Comparison of ENCODE assay signal across 13 cellular contexts in the genomic region with DNA sequence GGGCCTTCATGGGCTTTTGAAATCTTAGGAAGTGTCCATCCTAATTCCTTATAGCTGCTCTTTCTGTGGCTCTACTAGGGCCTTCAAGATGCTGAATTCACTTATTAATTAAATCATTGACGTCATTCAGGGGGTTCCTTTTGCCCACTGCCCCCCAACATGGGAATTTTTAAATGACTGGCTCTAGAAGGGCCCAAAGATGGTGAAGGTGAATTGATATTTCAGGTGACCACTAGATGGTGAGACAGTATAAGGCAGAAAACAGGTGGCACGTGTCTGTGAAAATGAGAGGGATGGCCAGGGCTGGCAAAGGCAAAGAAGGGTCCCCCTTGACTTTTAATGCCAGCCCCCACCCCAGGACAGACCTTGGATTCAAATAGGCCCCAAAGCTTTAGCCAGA. TPM values are rescaled to one million over a fixed set of nuclear protein-coding genes. Genes with fewer than 3 reads are reported as not detected.
DNase-seq lines count a peak whose midpoint lies in the region; ATAC-seq and TF ChIP-seq lines count a peak whose summit lies in the region.
"Had no signal": no experiment of that assay in that cellular context is flagged by ENCODE, and none has a peak within 500 bp of the region (broad histone marks: within the 10 kb centered on the region; RNA-seq: fewer than 3 reads in every experiment).

No MANE protein-coding gene starts in this region.

- H3K4me2 ChIP-seq in OCI-LY3 (ENCODE audit: low read length), result no peak overlapping the region

- intact Hi-C loops in CD4-positive, alpha-beta T cell (cut with DNase I, micrococcal nuclease), result loop anchor here (1.0 to 2.0 kb wide), 3 partner anchors 539 to 632 kb away; no protein-coding TSS in a partner anchor
- intact Hi-C loops in heart left ventricle (cut with DNase I), result loop anchor here in 5 of 10 donors (10.0 kb wide), 2 partner anchors 540 to 630 kb away; no protein-coding TSS in a partner anchor

- no peaks in the 10 kb centered on the region for H4K20me1 ChIP-seq in OCI-LY3 (ENCODE audit: insufficient read depth, low read length)

- H3K27me3 ChIP-seq in CD4-positive, alpha-beta T cell (ENCODE audit: control insufficient read depth, insufficient read depth, low read length), result peaks cover 10% of the 10 kb centered on the region
- H3K27me3 ChIP-seq in OCI-LY3 (ENCODE audit: low read depth, low read length) (peaks cover 55% of the 10 kb centered on the region), endodermal cell (ENCODE audit: control insufficient read depth, insufficient read depth, low read length, poor library complexity, severe bottlenecking) (peaks cover 5% of the 10 kb centered on the region), heart left ventricle (peaks cover 0 to 22% (median 3%) of the 10 kb centered on the region in 9 donors)

- no peak overlapping the region for H3K9ac ChIP-seq in OCI-LY3 (ENCODE audit: low read length)
- no peak overlapping the region for H3K9ac ChIP-seq in endodermal cell (ENCODE audit: extremely low read depth, low read length, poor library complexity, severe bottlenecking)
- H3K9ac ChIP-seq: GM23248 had no signal

- CTCF ChIA-PET in CD4-positive, alpha-beta T cell (lab: Charles Lee), result interaction anchor here (1.2 to 4.7 kb wide), 2 partner anchors 217 to 631 kb away, joined by 3 to 14 read pairs; no protein-coding TSS in a partner anchor
- CTCF ChIA-PET in WTC11 (lab: Charles Lee), result interaction anchor here (1.0 kb wide), 1 partner anchor 357 kb away, joined by 3 read pairs; no protein-coding TSS in a partner anchor

- H3K4me3 Mint-ChIP-seq in CD4-positive, alpha-beta T cell, result no peak overlapping the region
- H3K4me3 Mint-ChIP-seq in endodermal cell, result no peak overlapping the region
- no peak overlapping the region for H3K4me3 Mint-ChIP-seq in activated T-cell treated with anti-CD3 and anti-CD28 coated beads, Interleukin-2, amount 50 U/mL, for 72 hours
- H3K4me3 Mint-ChIP-seq in WTC11, result no peak overlapping the region

- no peaks in the 10 kb centered on the region for H3K4me1 Mint-ChIP-seq in CD4-positive, alpha-beta T cell (ENCODE audit: low read depth)
- H3K4me1 Mint-ChIP-seq in endodermal cell, result peaks cover 2% of the 10 kb centered on the region
- H3K4me1 Mint-ChIP-seq in activated T-cell treated with anti-CD3 and anti-CD28 coated beads, Interleukin-2, amount 50 U/mL, for 72 hours (ENCODE audit: low read depth), result no peaks in the 10 kb centered on the region
- peaks cover 9% of the 10 kb centered on the region for H3K4me1 Mint-ChIP-seq in WTC11

- no peaks in the 10 kb centered on the region for H3K9me3 Mint-ChIP-seq in CD4-positive, alpha-beta T cell
- no peaks in the 10 kb centered on the region for H3K9me3 Mint-ChIP-seq in endodermal cell
- no peaks in the 10 kb centered on the region for H3K9me3 Mint-ChIP-seq in activated T-cell treated with anti-CD3 and anti-CD28 coated beads, Interleukin-2, amount 50 U/mL, for 72 hours
- H3K9me3 Mint-ChIP-seq in WTC11, result no peaks in the 10 kb centered on the region

- 65 to 69% methylated on average over 2 of the region's 2 CpGs for WGBS in endodermal cell (ENCODE audit: insufficient coverage in 1 of 2, insufficient read length in 1 of 2), 2 experiments
- WGBS in heart left ventricle, 4 donors, result 42 to 54% (median 50%) methylated on average over 2 of the region's 2 CpGs

- no peaks in the 10 kb centered on the region for H3K9me3 ChIP-seq in CD4-positive, alpha-beta T cell (ENCODE audit: control insufficient read depth, low read length)
- H3K9me3 ChIP-seq in OCI-LY3 (ENCODE audit: insufficient read depth, low read length) (no peaks in the 10 kb centered on the region), endodermal cell (ENCODE audit: control insufficient read depth, low read length) (no peaks in the 10 kb centered on the region), heart left ventricle (no peaks in the 10 kb centered on the region)

- H3K36me3 Mint-ChIP-seq in CD4-positive, alpha-beta T cell (ENCODE audit: low read depth), result no peaks in the 10 kb centered on the region
- H3K36me3 Mint-ChIP-seq in endodermal cell (ENCODE audit: low read depth), result no peaks in the 10 kb centered on the region
- H3K36me3 Mint-ChIP-seq in activated T-cell treated with anti-CD3 and anti-CD28 coated beads, Interleukin-2, amount 50 U/mL, for 72 hours (ENCODE audit: insufficient read depth in 2 of 2), result no peaks in the 10 kb centered on the region
- H3K36me3 Mint-ChIP-seq in WTC11, result peaks cover 7% of the 10 kb centered on the region; the same call in 1 of the 2 replicates

- no peak for TF ChIP-seq POLR2A in heart left ventricle (IDR thresholded peaks at IDR 0.05)

- H3K36me3 ChIP-seq in OCI-LY3 (replicated peaks; ENCODE audit: low read depth, low read length) (no peaks in the 10 kb centered on the region), endodermal cell (ENCODE audit: control insufficient read depth, insufficient read depth, low read length) (no peaks in the 10 kb centered on the region), heart left ventricle (no peaks in the 10 kb centered on the region)

- no peak for DNase-seq in CD4-positive, alpha-beta T cell
- peak; percentile 41 for DNase-seq in GM12865 (ENCODE audit: low read depth)
- no peak for DNase-seq in endodermal cell
- DNase-seq in activated T-cell treated with anti-CD3 and anti-CD28 coated beads, Interleukin-2, amount 50 U/mL, for 72 hours, result no peak
- DNase-seq in WTC11 (ENCODE audit: low spot score), result no peak
- DNase-seq in GOT3 (lab: John Stamatoyannopoulos, UW), result no peak
- no peak for DNase-seq in heart left ventricle
- DNase-seq: EL; GM23248; NCI-H774; stimulated activated CD4-positive, alpha-beta T cell treated with anti-CD3 and anti-CD28 coated beads, Interleukin-12 subunit alpha, Interleukin-12 subunit beta, amount 100 ng/mL, for 4 hours; stimulated activated CD8-positive, alpha-beta memory T cell treated with anti-CD3 and anti-CD28 coated beads, Interleukin-4, amount 100 ng/mL, for 48 hours had no signal

- H3K4me3 ChIP-seq in GM12865 (ENCODE audit: low read depth, low read length) (no peak overlapping the region), OCI-LY3 (ENCODE audit: low read length) (no peak overlapping the region), endodermal cell (ENCODE audit: low read length) (no peak overlapping the region), heart left ventricle (no peak overlapping the region)
- H3K4me3 ChIP-seq: GM23248 had no signal

- no peaks in the 10 kb centered on the region for H3K79me2 ChIP-seq in OCI-LY3 (ENCODE audit: low read length)

- no peak overlapping the region for H3K27ac ChIP-seq in CD4-positive, alpha-beta T cell (ENCODE audit: low read depth, low read length)
- H3K27ac ChIP-seq in OCI-LY3 (ENCODE audit: low read length) (no peak overlapping the region), endodermal cell (ENCODE audit: low read depth, low read length) (no peak overlapping the region), heart left ventricle (no peak overlapping the region)
- H3K27ac ChIP-seq: GM23248 had no signal

- peak; percentile 34 for TF ChIP-seq CTCF in CD4-positive, alpha-beta T cell (IDR thresholded peaks at IDR 0.05)
- peak; percentile 38 for TF ChIP-seq CTCF in GM12865 (IDR thresholded peaks at IDR 0.05; ENCODE audit: insufficient read depth, low read depth, low read length, missing control alignments)
- peak; percentile 88 for TF ChIP-seq CTCF in OCI-LY3 (IDR thresholded peaks at IDR 0.05; ENCODE audit: low read depth, low read length)
- peak; percentile 52 for TF ChIP-seq CTCF in endodermal cell (conservative IDR thresholded peaks at IDR 0.05)
- TF ChIP-seq CTCF in WTC11 (IDR thresholded peaks at IDR 0.05), result no peak
- TF ChIP-seq CTCF in heart left ventricle (IDR thresholded peaks at IDR 0.05), result peak in 4 of 12 donors; percentile 11 to 28 (median 18)

- peaks cover 32% of the 10 kb centered on the region for H3K27me3 Mint-ChIP-seq in CD4-positive, alpha-beta T cell
- H3K27me3 Mint-ChIP-seq in endodermal cell (ENCODE audit: insufficient read depth) (peaks cover 12% of the 10 kb centered on the region), WTC11 (ENCODE audit: low read depth) (no peaks in the 10 kb centered on the region)
- H3K27me3 Mint-ChIP-seq in activated T-cell treated with anti-CD3 and anti-CD28 coated beads, Interleukin-2, amount 50 U/mL, for 72 hours (ENCODE audit: low read depth), result peaks cover 32% of the 10 kb centered on the region

- peak; percentile 69 for ATAC-seq in CD4-positive, alpha-beta T cell (ENCODE audit: poor library complexity)
- ATAC-seq in activated T-cell treated with anti-CD3 and anti-CD28 coated beads, Interleukin-2, amount 50 U/mL, for 72 hours (replicated peaks in 1 of 2), result no peak
- ATAC-seq in WTC11 (no peak), heart left ventricle (no peak)

- POLR2A ChIA-PET in CD4-positive, alpha-beta T cell (lab: Charles Lee), result interaction anchor here (0.6 to 0.7 kb wide), 2 partner anchors 258 to 295 kb away, joined by 3 read pairs; no protein-coding TSS in a partner anchor
- POLR2A ChIA-PET in WTC11 (lab: Charles Lee), result no interaction called here

- H3K4me1 ChIP-seq in OCI-LY3 (ENCODE audit: low read length) (no peaks in the 10 kb centered on the region), endodermal cell (ENCODE audit: control insufficient read depth, insufficient read depth, low read length) (no peaks in the 10 kb centered on the region), heart left ventricle (peaks cover 0 to 5% (median 0%) of the 10 kb centered on the region in 12 donors)

- H3K27ac Mint-ChIP-seq in CD4-positive, alpha-beta T cell, result no peak overlapping the region
- H3K27ac Mint-ChIP-seq in endodermal cell (no peak overlapping the region), WTC11 (no peak overlapping the region)
- H3K27ac Mint-ChIP-seq in activated T-cell treated with anti-CD3 and anti-CD28 coated beads, Interleukin-2, amount 50 U/mL, for 72 hours, result no peak overlapping the region

- H2AFZ ChIP-seq in OCI-LY3 (ENCODE audit: low read depth, low read length), result no peak overlapping the region
- H2AFZ ChIP-seq: GM23248 had no signal

TF ChIP-seq in WTC11, 78 proteins besides CTCF, POLR2A, EP300 and RAD21 (continues in another document):
- no peak for TF ChIP-seq SMAD4 (CRISPR knock-in tag; IDR thresholded peaks at IDR 0.05)
- no peak for TF ChIP-seq ZNF416 (CRISPR knock-in tag; IDR thresholded peaks at IDR 0.05)
- no peak for TF ChIP-seq OVOL2 (CRISPR knock-in tag; IDR thresholded peaks at IDR 0.05; ENCODE audit: borderline replicate concordance)

RNA-seq across cellular contexts. Expression of a gene that starts 11.8 kb away (rescaled TPM):
- 1,000 to 10,000 TPM; 1,245 to 1,317 TPM for total RNA-seq in CD4-positive, alpha-beta T cell
- total RNA-seq in endodermal cell (1,000 to 10,000 TPM; 1,246 to 1,267 TPM), WTC11 (2021) (868 to 954 TPM (median 912 TPM) in 3 replicates), heart left ventricle (1,000 to 10,000 TPM; 1,430 to 2,119 (median 1,604) TPM)
- 1,275 TPM for polyA plus RNA-seq in endodermal cell (2013, experiment 1 of 2)
- 1,251 TPM for polyA plus RNA-seq in endodermal cell (2013, experiment 2 of 2)
- total RNA-seq in activated T-cell treated with anti-CD3 and anti-CD28 coated beads, Interleukin-2, amount 50 U/mL, for 72 hours, result 100 to 1,000 TPM; 781 to 820 TPM
- polyA plus RNA-seq in heart left ventricle, result 1,000 to 10,000 TPM; 1,246 to 2,999 TPM

RNA-seq across cellular contexts. Expression of a gene that starts 13.6 kb away (rescaled TPM):
- not detected for total RNA-seq in CD4-positive, alpha-beta T cell
- total RNA-seq in endodermal cell, result 1 to 10 TPM; 9.3 to 9.7 TPM
- 3.9 TPM for polyA plus RNA-seq in endodermal cell (2013, experiment 1 of 2)
- polyA plus RNA-seq in endodermal cell (2013, experiment 2 of 2), result 2.5 TPM
- total RNA-seq in activated T-cell treated with anti-CD3 and anti-CD28 coated beads, Interleukin-2, amount 50 U/mL, for 72 hours, result 1 to 10 TPM; 2.3 to 2.5 TPM
- 12.2 to 13.4 TPM (median 12.8 TPM) in 3 replicates for total RNA-seq in WTC11 (2021)
- total RNA-seq in heart left ventricle, result under 1 TPM in 7 of 9 donors, not detected in 2; 0.22 to 0.79 (median 0.29) TPM
- under 1 TPM; 0.17 to 0.91 TPM for polyA plus RNA-seq in heart left ventricle
